20 cellular contexts compared by ENCODE assay signal in the genomic region with DNA sequence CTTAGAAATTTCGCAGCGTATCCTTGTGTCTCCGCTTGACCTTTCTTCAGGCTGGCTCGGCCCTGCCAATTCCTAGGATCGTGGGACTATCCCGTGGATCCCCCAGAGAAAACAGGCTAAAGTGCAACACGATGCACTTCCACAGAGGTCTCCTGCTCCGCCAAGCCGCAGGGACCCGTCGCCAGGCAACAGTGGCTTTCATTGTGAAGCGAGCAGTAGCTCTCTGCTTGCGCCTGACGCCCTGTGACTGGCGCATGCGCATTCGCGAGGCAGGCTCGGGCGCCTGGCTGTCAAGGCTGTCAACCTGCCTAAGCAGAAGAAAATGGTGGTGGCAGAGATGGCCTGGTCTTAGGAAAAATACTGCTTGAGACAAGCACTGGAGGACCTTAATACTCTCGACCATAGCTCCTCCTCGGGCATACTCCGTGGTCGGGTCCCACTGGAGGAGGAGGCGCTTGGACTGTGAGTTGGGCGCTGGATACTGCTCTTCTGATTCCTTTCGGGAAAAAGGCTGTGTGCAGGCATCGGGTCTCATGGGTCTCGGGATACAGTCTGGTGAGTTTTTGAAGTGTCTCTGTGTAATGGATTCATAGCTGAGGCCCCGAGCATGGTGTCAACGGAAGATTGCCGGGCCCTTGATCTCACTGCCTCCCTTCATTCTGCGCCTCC.
DNase-seq lines count a peak whose midpoint lies in the region; ATAC-seq and TF ChIP-seq lines count a peak whose summit lies in the region.
"Had no signal": no experiment of that assay in that cellular context is flagged by ENCODE, and none has a peak within 500 bp of the region (broad histone marks: within the 10 kb centered on the region; RNA-seq: fewer than 3 reads in every experiment).

No MANE protein-coding gene starts in this region.

- H3K27me3 Mint-ChIP-seq in MCF 10A (ENCODE audit: insufficient read depth, unreplicated experiment), result no peaks in the 10 kb centered on the region
- H3K27me3 Mint-ChIP-seq: activated naive CD4-positive, alpha-beta T cell treated with anti-CD3 and anti-CD28 coated beads, Interleukin-2, amount 50 U/mL, for 24 hours had no signal

- BruUV-seq in MCF 10A (replicated peaks; lab: Mats Ljungman, UMichigan), result no TSS peak

- H3K9me3 ChIP-seq in upper lobe of right lung, result peaks cover 7% of the 10 kb centered on the region
- peaks cover 7% of the 10 kb centered on the region for H3K9me3 ChIP-seq in osteoblast (ENCODE audit: low read depth, low read length)
- H3K9me3 ChIP-seq: neutrophil had no signal

- intact Hi-C loops in MCF 10A (cut with micrococcal nuclease), result no loop called here
- intact Hi-C loops in upper lobe of right lung (cut with DNase I), result no loop called here

- H3K4me2 ChIP-seq in osteoblast (ENCODE audit: insufficient read depth, low read length), result no peak overlapping the region

- CTCF ChIA-PET in MCF 10A (lab: Yijun Ruan, JAX), result no interaction called here

- in situ Hi-C loops in T47D (cut with HindIII; ENCODE audit: low pct_unique_long_range_greater_than_20kb, low sequenced_read_pairs), result no loop called here

- DNase-seq in T47D (ENCODE audit: low read depth in 1 of 2, low spot score in 1 of 2), result peak; percentile 14 to 53
- no peak for DNase-seq in MCF 10A (ENCODE audit: unreplicated experiment)
- peak; percentile 36 for DNase-seq in NCI-H1694 treated with DMSO at 0.1 percent for 48 hours (lab: John Stamatoyannopoulos, UW)
- DNase-seq in SHP77 treated with DMSO at 0.1 percent for 48 hours (lab: John Stamatoyannopoulos, UW), result peak; percentile 53
- peak; percentile 54 for DNase-seq in upper lobe of right lung
- DNase-seq in NOMO-1 treated with dmso at 0.1 percent for 144 hours (lab: John Stamatoyannopoulos, UW; ENCODE audit: unreplicated experiment), result no peak
- no peak for DNase-seq in osteoblast (ENCODE audit: insufficient read length, low spot score, missing footprints)
- no peak for DNase-seq in foreskin keratinocyte
- DNase-seq: activated CD4-positive, alpha-beta T cell treated with anti-CD3 and anti-CD28 coated beads for 1 hour; DMS153; endodermal cell; H7; heart left ventricle; PC-3; T1000 had no signal

- ATAC-seq in upper lobe of right lung, result no peak
- ATAC-seq in foreskin keratinocyte, result no peak
- ATAC-seq: HepG2, PC-3 had no signal

- H3K36me3 ChIP-seq in upper lobe of right lung (no peaks in the 10 kb centered on the region), osteoblast (ENCODE audit: insufficient read depth, low read length) (no peaks in the 10 kb centered on the region)
- H3K36me3 ChIP-seq: heart left ventricle, neutrophil, SJSA1 had no signal

- POLR2A ChIA-PET in MCF 10A (lab: Yijun Ruan, JAX), result no interaction called here

- no peaks in the 10 kb centered on the region for H3K79me2 ChIP-seq in osteoblast (ENCODE audit: insufficient read depth, low read length)

- no peak overlapping the region for H3K27ac Mint-ChIP-seq in MCF 10A (ENCODE audit: low read depth, unreplicated experiment)
- H3K27ac Mint-ChIP-seq: activated naive CD4-positive, alpha-beta T cell treated with anti-CD3 and anti-CD28 coated beads, Interleukin-2, amount 50 U/mL, for 24 hours; CD14-positive monocyte; endodermal cell had no signal

- no peaks in the 10 kb centered on the region for H3K4me1 ChIP-seq in upper lobe of right lung
- no peaks in the 10 kb centered on the region for H3K4me1 ChIP-seq in osteoblast (ENCODE audit: insufficient read depth, low read length)
- no peaks in the 10 kb centered on the region for H3K4me1 ChIP-seq in foreskin keratinocyte
- H3K4me1 ChIP-seq: SJSA1 had no signal

- H3K27ac ChIP-seq in upper lobe of right lung (no peak overlapping the region), osteoblast (ENCODE audit: low read depth, low read length) (no peak overlapping the region), foreskin keratinocyte (no peak overlapping the region)
- H3K27ac ChIP-seq: heart left ventricle, neutrophil, SJSA1 had no signal

- H4K20me1 ChIP-seq in osteoblast (ENCODE audit: insufficient read depth, low read length), result no peaks in the 10 kb centered on the region

- no peaks in the 10 kb centered on the region for H3K27me3 ChIP-seq in upper lobe of right lung
- no peaks in the 10 kb centered on the region for H3K27me3 ChIP-seq in osteoblast (ENCODE audit: insufficient read depth, low read length)
- no peaks in the 10 kb centered on the region for H3K27me3 ChIP-seq in foreskin keratinocyte
- H3K27me3 ChIP-seq: neutrophil, SJSA1 had no signal

- H3K36me3 Mint-ChIP-seq in MCF 10A (ENCODE audit: insufficient read depth, unreplicated experiment), result no peaks in the 10 kb centered on the region
- H3K36me3 Mint-ChIP-seq: CD14-positive monocyte had no signal

- H3K9me3 Mint-ChIP-seq in MCF 10A (ENCODE audit: unreplicated experiment), result peaks cover 7% of the 10 kb centered on the region
- H3K9me3 Mint-ChIP-seq: activated naive CD4-positive, alpha-beta T cell treated with anti-CD3 and anti-CD28 coated beads, Interleukin-2, amount 50 U/mL, for 24 hours had no signal

- TF ChIP-seq CTCF in MCF 10A (IDR thresholded peaks at IDR 0.05; ENCODE audit: unreplicated experiment) (no peak), upper lobe of right lung (IDR thresholded peaks at IDR 0.05) (no peak), osteoblast (IDR thresholded peaks at IDR 0.05; ENCODE audit: extremely low read depth, low read depth, low read length) (no peak), foreskin keratinocyte (conservative IDR thresholded peaks at IDR 0.05) (no peak)

- H2AFZ ChIP-seq in osteoblast (ENCODE audit: low read length), result no peak overlapping the region

- no peaks in the 10 kb centered on the region for H3K4me1 Mint-ChIP-seq in MCF 10A (ENCODE audit: insufficient read depth, unreplicated experiment)
- H3K4me1 Mint-ChIP-seq: activated naive CD4-positive, alpha-beta T cell treated with anti-CD3 and anti-CD28 coated beads, Interleukin-2, amount 50 U/mL, for 24 hours; CD14-positive monocyte; endodermal cell had no signal

- no peak overlapping the region for H3K4me3 Mint-ChIP-seq in MCF 10A (ENCODE audit: unreplicated experiment)
- H3K4me3 Mint-ChIP-seq: activated naive CD4-positive, alpha-beta T cell treated with anti-CD3 and anti-CD28 coated beads, Interleukin-2, amount 50 U/mL, for 24 hours; CD14-positive monocyte; endodermal cell had no signal

- H3K4me3 ChIP-seq in upper lobe of right lung (no peak overlapping the region), osteoblast (ENCODE audit: insufficient read depth, low read length) (no peak overlapping the region)
- H3K4me3 ChIP-seq: SJSA1 had no signal

Comparison
In these comparisons a context has a peak if more than half of its experiments do, and no peak if none do; other contexts are left out.
1. DNase-seq: peak in T47D (2 of 2), NCI-H1694 treated with DMSO at 0.1 percent for 48 hours (single experiment), SHP77 treated with DMSO at 0.1 percent for 48 hours (single experiment) and upper lobe of right lung (single experiment); none in MCF 10A (single experiment), NOMO-1 treated with dmso at 0.1 percent for 144 hours (single experiment), osteoblast (single experiment) and foreskin keratinocyte (0 of 2).